1 cellular context compared by ENCODE assay signal in genomic region chr4:109815151-109816081, GRCh38.
TF ChIP-seq lines count a peak whose summit lies in the region.

Gene GAR1 (plus strand): TSS chr4:109815762. CDS start chr4:109816165, 403 bp downstream.

TF ChIP-seq in K562, 482 proteins besides CTCF, POLR2A, EP300 and RAD21 (continued from another document and continues in another):
- TF ChIP-seq IRF9 (tag; IDR thresholded peaks at IDR 0.05) = no peak
- TF ChIP-seq SNRNP70 (optimal IDR thresholded peaks at IDR 0.05; ENCODE audit: low read depth, low read length) = no peak
- TF ChIP-seq USF2 (CRISPR knock-in tag; IDR thresholded peaks at IDR 0.05) = peak; percentile 70
- TF ChIP-seq HES1 (IDR thresholded peaks at IDR 0.05; ENCODE audit: low read depth) = no peak
- no peak for TF ChIP-seq WHSC1 (IDR thresholded peaks at IDR 0.05; ENCODE audit: low read length)
- no peak; a peak in 1 of 4 replicates for TF ChIP-seq ARNT (IDR thresholded peaks at IDR 0.05)
- TF ChIP-seq ZNF644 (tag; IDR thresholded peaks at IDR 0.05; ENCODE audit: low read depth) = no peak
- TF ChIP-seq NRF1 (conservative IDR thresholded peaks at IDR 0.05 in 1 of 2, IDR thresholded peaks at IDR 0.05 in 1 of 2) = peak; percentile 67 to 75
- peak in 1 of 2 experiments; percentile 35; a peak in 1 of 4 replicates for TF ChIP-seq UBTF (IDR thresholded peaks at IDR 0.05; ENCODE audit: borderline replicate concordance in 1 of 2, low read depth in 2 of 2, low read length in 2 of 2)
- peak; percentile 96 for TF ChIP-seq KLF13 (tag; IDR thresholded peaks at IDR 0.05; ENCODE audit: borderline replicate concordance, low read depth)
- TF ChIP-seq SRSF9 (IDR thresholded peaks at IDR 0.05; ENCODE audit: borderline replicate concordance, low read depth, low read length) = no peak
- TF ChIP-seq STAT5A (IDR thresholded peaks at IDR 0.05; ENCODE audit: borderline replicate concordance, low read length) = no peak
- no peak for TF ChIP-seq MCM5 (IDR thresholded peaks at IDR 0.05; ENCODE audit: low read depth)
- TF ChIP-seq E4F1 (CRISPR knock-in tag; IDR thresholded peaks at IDR 0.05; ENCODE audit: borderline replicate concordance) = no peak; the same call in 1 of the 2 replicates
- no peak for TF ChIP-seq IRF1 (CRISPR knock-in tag; IDR thresholded peaks at IDR 0.05; ENCODE audit: borderline replicate concordance)
- TF ChIP-seq ZSCAN32 (CRISPR knock-in tag; IDR thresholded peaks at IDR 0.05) = no peak
- no peak for TF ChIP-seq NCOR1 (IDR thresholded peaks at IDR 0.05)
- no peak for TF ChIP-seq TCF15 (CRISPR knock-in tag; IDR thresholded peaks at IDR 0.05)
- TF ChIP-seq MBD2 (IDR thresholded peaks at IDR 0.05; ENCODE audit: borderline replicate concordance, low read depth) = peak; percentile 52
- TF ChIP-seq MTA3 (IDR thresholded peaks at IDR 0.05; ENCODE audit: borderline replicate concordance) = peak; percentile 71
- peak; percentile 64 for TF ChIP-seq MYBL2 (IDR thresholded peaks at IDR 0.05; ENCODE audit: low read depth)
- TF ChIP-seq MYBL2 (CRISPR knock-in tag; IDR thresholded peaks at IDR 0.05; ENCODE audit: borderline replicate concordance) = no peak
- no peak for TF ChIP-seq ZNF23 (CRISPR knock-in tag; IDR thresholded peaks at IDR 0.05)
- no peak for TF ChIP-seq ZNF197 (CRISPR knock-in tag; IDR thresholded peaks at IDR 0.05; ENCODE audit: low read depth)
- 0 out of 2 replicates have a peak, but pooled peaks have one; percentile 56 for TF ChIP-seq ZC3H11A (IDR thresholded peaks at IDR 0.05; ENCODE audit: low read depth, low read length)
- TF ChIP-seq CBX3 (IDR thresholded peaks at IDR 0.05; ENCODE audit: borderline replicate concordance in 1 of 2, low read length in 2 of 2) = no peak; a peak in 1 of 3 replicates
- TF ChIP-seq ETS2 (tag; IDR thresholded peaks at IDR 0.05; ENCODE audit: borderline replicate concordance, poor library complexity, severe bottlenecking) = no peak
- no peak for TF ChIP-seq NR3C1 (CRISPR knock-in tag; IDR thresholded peaks at IDR 0.05)
- TF ChIP-seq ZEB2 (IDR thresholded peaks at IDR 0.05) = no peak
- peak; percentile 68 for TF ChIP-seq RBBP5 (IDR thresholded peaks at IDR 0.05; ENCODE audit: borderline replicate concordance, insufficient read depth, low read length, poor library complexity, severe bottlenecking)
- peak; percentile 67; the same call in 1 of the 2 replicates for TF ChIP-seq NR2C1 (IDR thresholded peaks at IDR 0.05)
- TF ChIP-seq NR2C1 (tag; IDR thresholded peaks at IDR 0.05) = peak; percentile 72
- no peak for TF ChIP-seq ZBTB17 (CRISPR knock-in tag; IDR thresholded peaks at IDR 0.05)
- TF ChIP-seq HMBOX1 (IDR thresholded peaks at IDR 0.05) = no peak
- no peak; the same call in 1 of the 2 replicates for TF ChIP-seq TARDBP (IDR thresholded peaks at IDR 0.05)
- TF ChIP-seq ZNF12 (CRISPR knock-in tag; IDR thresholded peaks at IDR 0.05) = no peak
- TF ChIP-seq RBFOX2 (IDR thresholded peaks at IDR 0.05; ENCODE audit: low read depth, low read length) = peak; percentile 86
- no peak for TF ChIP-seq GTF2E2 (tag; IDR thresholded peaks at IDR 0.05)
- TF ChIP-seq DMBX1 (CRISPR knock-in tag; IDR thresholded peaks at IDR 0.05; ENCODE audit: borderline replicate concordance) = no peak
- no peak for TF ChIP-seq HOXB6 (CRISPR knock-in tag; IDR thresholded peaks at IDR 0.05; ENCODE audit: borderline replicate concordance)
- peak; percentile 70 for TF ChIP-seq L3MBTL2 (IDR thresholded peaks at IDR 0.05)
- TF ChIP-seq BCLAF1 (IDR thresholded peaks at IDR 0.05; ENCODE audit: borderline replicate concordance in 1 of 2, control insufficient read depth in 1 of 2, low read depth in 2 of 2, low read length in 1 of 2) = no peak
- TF ChIP-seq MBD1 (CRISPR knock-in tag; IDR thresholded peaks at IDR 0.05) = no peak
- TF ChIP-seq KLF6 (CRISPR knock-in tag; IDR thresholded peaks at IDR 0.05; ENCODE audit: borderline replicate concordance) = no peak
- no peak for TF ChIP-seq ZNF785 (CRISPR knock-in tag; IDR thresholded peaks at IDR 0.05)
- TF ChIP-seq SFPQ (IDR thresholded peaks at IDR 0.05; ENCODE audit: low read depth, low read length) = no peak
- TF ChIP-seq XRCC5 (IDR thresholded peaks at IDR 0.05; ENCODE audit: low read depth, low read length) = peak; percentile 57
- TF ChIP-seq ZNF668 (CRISPR knock-in tag; IDR thresholded peaks at IDR 0.05) = no peak
- peak; percentile 87 for TF ChIP-seq SP1 (CRISPR knock-in tag; IDR thresholded peaks at IDR 0.05)
- TF ChIP-seq MAFG (tag; conservative IDR thresholded peaks at IDR 0.05) = no peak
- TF ChIP-seq CXXC5 (CRISPR knock-in tag; IDR thresholded peaks at IDR 0.05) = peak; percentile 94
- no peak for TF ChIP-seq HEY1 (CRISPR knock-in tag; IDR thresholded peaks at IDR 0.05; ENCODE audit: borderline replicate concordance)
- TF ChIP-seq FOS (IDR thresholded peaks at IDR 0.05; ENCODE audit: extremely low read depth, insufficient read length) = no peak
- TF ChIP-seq FOSL1 (tag; conservative IDR thresholded peaks at IDR 0.05) = peak; percentile 26
- no peak for TF ChIP-seq PRMT5 (CRISPR knock-in tag; IDR thresholded peaks at IDR 0.05)
- TF ChIP-seq SMARCE1 (IDR thresholded peaks at IDR 0.05) = no peak
